26 cellular contexts compared by ENCODE assay signal in the genomic region with DNA sequence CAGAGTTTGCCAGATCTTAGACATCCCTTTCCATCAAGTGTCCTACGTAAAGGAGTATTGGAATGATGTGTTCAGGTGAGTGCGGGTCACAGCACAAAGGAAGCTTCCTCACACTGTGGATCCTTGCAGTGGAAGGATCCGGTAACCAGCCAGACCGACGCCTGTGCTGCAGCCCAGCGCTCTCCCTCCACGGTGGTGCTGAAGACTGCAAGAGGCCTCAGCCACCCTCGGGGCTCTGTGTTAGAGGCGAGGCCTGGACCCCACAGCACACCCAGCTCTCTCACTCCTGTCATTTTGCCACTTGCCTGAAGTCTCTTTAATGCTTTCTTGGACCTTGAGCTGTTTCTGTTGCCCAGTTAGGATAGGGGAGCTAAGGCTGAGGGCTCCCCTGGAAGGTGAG. TPM values are rescaled to one million over a fixed set of nuclear protein-coding genes. Genes with fewer than 3 reads are reported as not detected.
A peak's percentile ranks its signal among the peaks of the same experiment; 100 is the strongest.
DNase-seq lines count a peak whose midpoint lies in the region; ATAC-seq, FAIRE-seq and TF ChIP-seq lines count a peak whose summit lies in the region.
"Had no signal": no experiment of that assay in that cellular context is flagged by ENCODE, and none has a peak within 500 bp of the region (broad histone marks: within the 10 kb centered on the region; RNA-seq: fewer than 3 reads in every experiment).

No MANE protein-coding gene starts in this region.

- no peak overlapping the region for H3K27ac Mint-ChIP-seq in osteocyte (ENCODE audit: unreplicated experiment)
- H3K27ac Mint-ChIP-seq: GM23338 had no signal

- peaks cover 54% of the 10 kb centered on the region for H3K4me1 ChIP-seq in left ventricle myocardium inferior
- peaks cover 25% of the 10 kb centered on the region for H3K4me1 ChIP-seq in Loucy (ENCODE audit: insufficient read depth, low read length, poor library complexity, severe bottlenecking)
- peaks cover 40% of the 10 kb centered on the region for H3K4me1 ChIP-seq in HepG2 (ENCODE audit: insufficient read depth, low read length)
- H3K4me1 ChIP-seq in aorta (ENCODE audit: control insufficient read depth in 1 of 2, insufficient read depth in 2 of 2, low read length in 2 of 2), result peaks cover 0 to 3% of the 10 kb centered on the region in 2 donors

- no peak for TF ChIP-seq POLR2A in HepG2 (IDR thresholded peaks at IDR 0.05; ENCODE audit: insufficient read depth in 1 of 2, low read depth in 2 of 2, low read length in 2 of 2)

- H3K27ac ChIP-seq in left ventricle myocardium inferior (replicated peaks) (peak overlapping the region; percentile 96), HepG2 (ENCODE audit: extremely low read length, insufficient read depth, low read length) (no peak overlapping the region), aorta (ENCODE audit: low read depth in 1 of 2, low read length in 2 of 2) (no peak overlapping the region)
- H3K27ac ChIP-seq: brain microvascular endothelial cell, psoas muscle, skin epidermis, uterus had no signal

- H3K27me3 ChIP-seq in left ventricle myocardium inferior (ENCODE audit: low read depth), result no peaks in the 10 kb centered on the region
- H3K27me3 ChIP-seq in Loucy (ENCODE audit: insufficient read depth, low read length, poor library complexity, severe bottlenecking), result peaks cover 4% of the 10 kb centered on the region
- H3K27me3 ChIP-seq in HepG2 (ENCODE audit: control insufficient read depth in 1 of 2, insufficient read depth in 2 of 2, low read length in 2 of 2), result no peaks in the 10 kb centered on the region; a peak in 1 of 5 replicates
- H3K27me3 ChIP-seq in aorta (ENCODE audit: control insufficient read depth in 1 of 2, insufficient read depth in 2 of 2, low read length in 1 of 2), result no peaks in the 10 kb centered on the region
- H3K27me3 ChIP-seq: brain microvascular endothelial cell, heart left ventricle, uterus had no signal

- H2AFZ ChIP-seq in Loucy (ENCODE audit: low read length) (no peak overlapping the region), HepG2 (ENCODE audit: low read length) (no peak overlapping the region)
- H2AFZ ChIP-seq: GM23338 had no signal

- ATAC-seq in left cardiac atrium (no peak), HepG2 (no peak), aorta (ENCODE audit: low FRiP score) (no peak)
- ATAC-seq: activated CD4-positive, CD25-positive, alpha-beta regulatory T cell treated with anti-CD3 and anti-CD28 coated beads, Interleukin-2, amount 50 U/mL, for 24 hours; GM23338; heart left ventricle; psoas muscle had no signal

- TF ChIP-seq RAD21 in HepG2 (CRISPR knock-in tag; IDR thresholded peaks at IDR 0.05), result no peak

- DNase-seq in left ventricle myocardium inferior, result peak; percentile 15
- no peak for DNase-seq in left cardiac atrium
- DNase-seq in HepG2 (ENCODE audit: low spot score), result no peak
- DNase-seq in aorta, result peak; percentile 11 to 61
- no peak for DNase-seq in COLO668 (lab: John Stamatoyannopoulos, UW; ENCODE audit: unreplicated experiment)
- no peak for DNase-seq in NOMO-1 (lab: John Stamatoyannopoulos, UW; ENCODE audit: unreplicated experiment in 2 of 2)
- no peak for DNase-seq in osteocyte (ENCODE audit: extremely low spot score, unreplicated experiment)
- DNase-seq: activated naive CD8-positive, alpha-beta T cell treated with anti-CD3 and anti-CD28 coated beads, Interleukin-2, amount 10 ng/mL, durations not matched to agents 7 days and 5 days; brain microvascular endothelial cell; cortex of kidney; DMS79 treated with DMSO at 0.1 percent for 48 hours; Kasumi-1; NCI-H1105 treated with DMSO at 0.1 percent for 48 hours; NCI-H510A treated with DMSO at 0.1 percent for 48 hours; SK-N-SH; stimulated activated CD4-positive, alpha-beta T cell treated with anti-CD3 and anti-CD28 coated beads, Interleukin-2, amount 100 ng/mL, for 48 hours; T1000; uterus had no signal

- H3K36me3 Mint-ChIP-seq in osteocyte (ENCODE audit: unreplicated experiment), result peaks cover 27% of the 10 kb centered on the region

- peaks cover 14% of the 10 kb centered on the region for H3K4me1 Mint-ChIP-seq in osteocyte (ENCODE audit: unreplicated experiment)

- H3K79me2 ChIP-seq in Loucy (ENCODE audit: insufficient read depth, low read length) (peaks cover 58% of the 10 kb centered on the region), HepG2 (ENCODE audit: insufficient read depth, low read length) (peaks cover 36% of the 10 kb centered on the region)

- H3K4me2 ChIP-seq in Loucy (ENCODE audit: low read depth, low read length, poor library complexity, severe bottlenecking) (peak overlapping the region; percentile 97), HepG2 (ENCODE audit: low read depth, low read length) (no peak overlapping the region; the same call in 1 of the 2 replicates)
- H3K4me2 ChIP-seq: GM23338 had no signal

- H3K9me3 ChIP-seq in left ventricle myocardium inferior (replicated peaks) (no peaks in the 10 kb centered on the region), Loucy (ENCODE audit: insufficient read depth, low read depth, low read length) (no peaks in the 10 kb centered on the region), HepG2 (ENCODE audit: low read length) (no peaks in the 10 kb centered on the region), aorta (ENCODE audit: control insufficient read depth, low read length) (no peaks in the 10 kb centered on the region)
- H3K9me3 ChIP-seq: heart left ventricle, psoas muscle, SK-N-SH, uterus had no signal

- no peak for FAIRE-seq in HepG2 (lab: Jason Lieb, UNC)
- FAIRE-seq: GM18507 had no signal

- in situ Hi-C loops in HepG2 (cut with HindIII; ENCODE audit: extremely low pct_ligation_motif_present, low pct_unique_long_range_greater_than_20kb), result no loop called here

- H3K4me3 ChIP-seq in left ventricle myocardium inferior (no peak overlapping the region), Loucy (ENCODE audit: low read length, poor library complexity, severe bottlenecking) (peak overlapping the region; percentile 92), HepG2 (replicated peaks in 1 of 3; ENCODE audit: insufficient read depth in 1 of 3, low read depth in 2 of 3, low read length in 3 of 3) (0 out of 6 replicates have a peak overlapping the region, but pooled peaks of 1 of the 3 experiments have one; percentile 4), aorta (ENCODE audit: low read length in 2 of 2) (no peak overlapping the region)
- H3K4me3 ChIP-seq: lung, skin epidermis, uterus had no signal

- POLR2A ChIA-PET in HepG2 (lab: Yijun Ruan, JAX), result no interaction called here

- intact Hi-C loops in left ventricle myocardium inferior (cut with micrococcal nuclease) (no loop called here), left cardiac atrium (cut with DNase I) (no loop called here), HepG2 (cut with micrococcal nuclease; ENCODE audit: unreplicated experiment) (no loop called here), aorta (cut with DNase I) (no loop called here)

- no TSS peak for BruUV-seq in HepG2 (replicated peaks; lab: Mats Ljungman, UMichigan)

- WGBS in HepG2 (ENCODE audit: low lambda C conversion rate), result 100% methylated on average over 3 of the region's 9 CpGs
- 81 to 83% methylated on average over 9 of the region's 9 CpGs for WGBS in aorta, 2 donors

- TF ChIP-seq EP300 in HepG2 (IDR thresholded peaks at IDR 0.05; ENCODE audit: low read depth in 2 of 2, low read length in 2 of 2) (no peak), HepG2 (CRISPR knock-in tag; IDR thresholded peaks at IDR 0.05; ENCODE audit: borderline replicate concordance) (no peak)

- H3K4me3 Mint-ChIP-seq in osteocyte (ENCODE audit: unreplicated experiment), result no peak overlapping the region
- H3K4me3 Mint-ChIP-seq: activated naive CD8-positive, alpha-beta T cell treated with anti-CD3 and anti-CD28 coated beads, Interleukin-2, amount 10 ng/mL, durations not matched to agents 7 days and 5 days; GM23338 had no signal

- H3K9me3 Mint-ChIP-seq in osteocyte (ENCODE audit: unreplicated experiment), result no peaks in the 10 kb centered on the region
- H3K9me3 Mint-ChIP-seq: activated naive CD8-positive, alpha-beta T cell treated with anti-CD3 and anti-CD28 coated beads, Interleukin-2, amount 10 ng/mL, durations not matched to agents 7 days and 5 days; GM23338 had no signal

- CTCF ChIA-PET in HepG2 (lab: Yijun Ruan, JAX; ENCODE audit: low intra/inter-chr PET ratio, low total read pairs), result no interaction called here

- H3K9me2 ChIP-seq in Loucy (replicated peaks; ENCODE audit: low read depth, low read length), result no peaks in the 10 kb centered on the region
- H3K9me2 ChIP-seq: SK-N-SH had no signal

- no peaks in the 10 kb centered on the region for H3K27me3 Mint-ChIP-seq in osteocyte (ENCODE audit: unreplicated experiment)
- H3K27me3 Mint-ChIP-seq: activated naive CD8-positive, alpha-beta T cell treated with anti-CD3 and anti-CD28 coated beads, Interleukin-2, amount 10 ng/mL, durations not matched to agents 7 days and 5 days had no signal

- no peak for TF ChIP-seq CTCF in left ventricle myocardium inferior (IDR thresholded peaks at IDR 0.05; ENCODE audit: borderline replicate concordance)
- TF ChIP-seq CTCF in Loucy (conservative IDR thresholded peaks at IDR 0.05; ENCODE audit: low read length), result no peak
- TF ChIP-seq CTCF in HepG2 (CRISPR knock-in tag; IDR thresholded peaks at IDR 0.05), result no peak
- TF ChIP-seq CTCF in osteocyte (IDR thresholded peaks at IDR 0.05), result no peak

- H3K36me3 ChIP-seq in left ventricle myocardium inferior (peaks cover 50% of the 10 kb centered on the region), Loucy (ENCODE audit: insufficient read depth, low read length) (peaks cover 44% of the 10 kb centered on the region; the same call in 1 of the 2 replicates), HepG2 (replicated peaks in 1 of 2; ENCODE audit: control insufficient read depth in 1 of 2, insufficient read depth in 2 of 2, low read length in 2 of 2) (peaks cover 20 to 44% of the 10 kb centered on the region in 2 experiments), aorta (ENCODE audit: control insufficient read depth in 1 of 2, insufficient read depth in 2 of 2, low read length in 1 of 2) (peaks cover 0 to 4% of the 10 kb centered on the region in 2 donors)
- H3K36me3 ChIP-seq: uterus had no signal

- H3K9ac ChIP-seq in Loucy (ENCODE audit: low read depth, low read length, poor library complexity, severe bottlenecking), result peak overlapping the region; percentile 90
- H3K9ac ChIP-seq in HepG2 (ENCODE audit: insufficient read depth, low read depth, low read length), result no peak overlapping the region

- H4K20me1 ChIP-seq in Loucy (ENCODE audit: insufficient read depth, low read length, poor library complexity, severe bottlenecking) (peaks cover 18% of the 10 kb centered on the region), HepG2 (ENCODE audit: insufficient read depth, low read length) (peaks cover 5% of the 10 kb centered on the region; the same call in 1 of the 2 replicates)

- H3F3A ChIP-seq in Loucy (ENCODE audit: low read depth), result peaks cover 4% of the 10 kb centered on the region

RNA-seq across cellular contexts. Expression of a gene that starts 2.4 kb away (rescaled TPM):
- total RNA-seq in left ventricle myocardium inferior (42.0 TPM), left cardiac atrium (10 to 100 TPM; 27.5 to 41.9 TPM), HepG2 (2016; rRNA removed; fragmentation: Illumina TruSeq; extraction: Trizol) (47.7 and 50.2 TPM in 2 replicates), aorta (10 to 100 TPM; 29.8 to 37.8 TPM), osteocyte (36.7 and 38.2 TPM in 2 replicates)
- total RNA-seq in HepG2 (2016; cell fraction: cytosol; rRNA removed; fragmentation: Illumina TruSeq; extraction: Trizol; ENCODE audit: low read depth), result 18.2 and 23.3 TPM in 2 replicates
- total RNA-seq in HepG2 (2016; cell fraction: insoluble cytoplasmic fraction; rRNA removed; fragmentation: Illumina TruSeq; extraction: Trizol), result 47.8 and 51.9 TPM in 2 replicates
- 29.1 and 30.8 TPM in 2 replicates for total RNA-seq in HepG2 (2016; cell fraction: membrane; rRNA removed; fragmentation: Illumina TruSeq; extraction: Trizol)
- total RNA-seq in HepG2 (2016; cell fraction: nucleus; rRNA removed; fragmentation: Illumina TruSeq; extraction: Trizol), result 60.2 and 64.2 TPM in 2 replicates
- polyA plus RNA-seq in HepG2 (2011; rRNA removed) (31.0 and 32.1 TPM in 2 replicates), aorta (10 to 100 TPM; 11.3 to 66.4 TPM)
- polyA plus RNA-seq in HepG2 (2011; cell fraction: cytosol; rRNA removed), result 19.1 and 26.5 TPM in 2 replicates
- polyA plus RNA-seq in HepG2 (2011; cell fraction: nucleus; rRNA removed), result 132 and 159 TPM in 2 replicates
- 26.7 and 28.6 TPM in 2 replicates for polyA plus RNA-seq in HepG2 (2012)
- 8.9 and 10.9 TPM in 2 replicates for polyA plus RNA-seq in HepG2 (2016; cell fraction: cytosol; fragmentation: Illumina TruSeq; extraction: Trizol; ENCODE audit: low read depth)
- 51.8 and 58.5 TPM in 2 replicates for polyA plus RNA-seq in HepG2 (2016; cell fraction: insoluble cytoplasmic fraction; fragmentation: Illumina TruSeq; extraction: Trizol; ENCODE audit: low read depth)
- 20.5 and 21.0 TPM in 2 replicates for polyA plus RNA-seq in HepG2 (2016; cell fraction: membrane; fragmentation: Illumina TruSeq; extraction: Trizol; ENCODE audit: low read depth)
- 126 and 127 TPM in 2 replicates for polyA plus RNA-seq in HepG2 (2016; cell fraction: nucleus; fragmentation: Illumina TruSeq; extraction: Trizol; ENCODE audit: insufficient read depth, low read depth)
- polyA minus RNA-seq in HepG2 (2011; rRNA and poly(A)+ RNA removed; ENCODE audit: low replicate concordance), result 36.9 and 68.5 TPM in 2 replicates
- polyA minus RNA-seq in HepG2 (2011; cell fraction: cytosol; rRNA and poly(A)+ RNA removed), result 9.8 and 12.0 TPM in 2 replicates
- 105 and 171 TPM in 2 replicates for polyA minus RNA-seq in HepG2 (2011; cell fraction: nucleus; rRNA and poly(A)+ RNA removed)

RNA-seq across cellular contexts. Expression of a gene that starts 41.2 kb away (rescaled TPM):
- 0.25 TPM for total RNA-seq in left ventricle myocardium inferior
- total RNA-seq in left cardiac atrium, result under 1 TPM; 0.24 to 0.94 TPM
- total RNA-seq in HepG2 (2016; rRNA removed; fragmentation: Illumina TruSeq; extraction: Trizol), result 13.5 and 15.3 TPM in 2 replicates
- total RNA-seq in HepG2 (2016; cell fraction: cytosol; rRNA removed; fragmentation: Illumina TruSeq; extraction: Trizol; ENCODE audit: low read depth), result 9.5 and 10.9 TPM in 2 replicates
- total RNA-seq in HepG2 (2016; cell fraction: insoluble cytoplasmic fraction; rRNA removed; fragmentation: Illumina TruSeq; extraction: Trizol), result 12.5 and 14.4 TPM in 2 replicates
- 16.2 and 16.3 TPM in 2 replicates for total RNA-seq in HepG2 (2016; cell fraction: membrane; rRNA removed; fragmentation: Illumina TruSeq; extraction: Trizol)
- 13.0 and 13.4 TPM in 2 replicates for total RNA-seq in HepG2 (2016; cell fraction: nucleus; rRNA removed; fragmentation: Illumina TruSeq; extraction: Trizol)
- 7.0 and 10.7 TPM in 2 replicates for polyA plus RNA-seq in HepG2 (2011; rRNA removed)
- polyA plus RNA-seq in HepG2 (2011; cell fraction: cytosol; rRNA removed), result 4.1 and 6.8 TPM in 2 replicates
- 14.2 and 21.4 TPM in 2 replicates for polyA plus RNA-seq in HepG2 (2011; cell fraction: nucleus; rRNA removed)
- 4.6 and 8.5 TPM in 2 replicates for polyA plus RNA-seq in HepG2 (2012)
- 6.3 and 6.9 TPM in 2 replicates for polyA plus RNA-seq in HepG2 (2016; cell fraction: cytosol; fragmentation: Illumina TruSeq; extraction: Trizol; ENCODE audit: low read depth)
- 17.8 and 23.8 TPM in 2 replicates for polyA plus RNA-seq in HepG2 (2016; cell fraction: insoluble cytoplasmic fraction; fragmentation: Illumina TruSeq; extraction: Trizol; ENCODE audit: low read depth)
- 16.6 and 17.2 TPM in 2 replicates for polyA plus RNA-seq in HepG2 (2016; cell fraction: membrane; fragmentation: Illumina TruSeq; extraction: Trizol; ENCODE audit: low read depth)
- polyA plus RNA-seq in HepG2 (2016; cell fraction: nucleus; fragmentation: Illumina TruSeq; extraction: Trizol; ENCODE audit: insufficient read depth, low read depth), result 56.0 and 61.7 TPM in 2 replicates
- polyA minus RNA-seq in HepG2 (2011; rRNA and poly(A)+ RNA removed; ENCODE audit: low replicate concordance), result 12.6 and 23.6 TPM in 2 replicates
- polyA minus RNA-seq in HepG2 (2011; cell fraction: cytosol; rRNA and poly(A)+ RNA removed), result 6.7 and 8.3 TPM in 2 replicates
- 9.7 and 11.5 TPM in 2 replicates for polyA minus RNA-seq in HepG2 (2011; cell fraction: nucleus; rRNA and poly(A)+ RNA removed)
- 1 to 10 TPM in 1 of 2 donors, under 1 TPM in 1; 0.55 to 1.5 TPM for total RNA-seq in aorta
- 1 to 10 TPM in 1 of 2 donors, under 1 TPM in 1; 0.82 to 1.0 TPM for polyA plus RNA-seq in aorta
- total RNA-seq in osteocyte, result 9.4 and 10.0 TPM in 2 replicates

Comparison
In these comparisons a context has a peak if more than half of its experiments do, and no peak if none do; other contexts are left out.
1. DNase-seq: peak in left ventricle myocardium inferior (single experiment) and aorta (2 of 2); none in left cardiac atrium (single experiment), HepG2 (single experiment), COLO668 (single experiment), NOMO-1 (0 of 2) and osteocyte (single experiment).